1 cellular context compared by ENCODE assay signal in the genomic region with DNA sequence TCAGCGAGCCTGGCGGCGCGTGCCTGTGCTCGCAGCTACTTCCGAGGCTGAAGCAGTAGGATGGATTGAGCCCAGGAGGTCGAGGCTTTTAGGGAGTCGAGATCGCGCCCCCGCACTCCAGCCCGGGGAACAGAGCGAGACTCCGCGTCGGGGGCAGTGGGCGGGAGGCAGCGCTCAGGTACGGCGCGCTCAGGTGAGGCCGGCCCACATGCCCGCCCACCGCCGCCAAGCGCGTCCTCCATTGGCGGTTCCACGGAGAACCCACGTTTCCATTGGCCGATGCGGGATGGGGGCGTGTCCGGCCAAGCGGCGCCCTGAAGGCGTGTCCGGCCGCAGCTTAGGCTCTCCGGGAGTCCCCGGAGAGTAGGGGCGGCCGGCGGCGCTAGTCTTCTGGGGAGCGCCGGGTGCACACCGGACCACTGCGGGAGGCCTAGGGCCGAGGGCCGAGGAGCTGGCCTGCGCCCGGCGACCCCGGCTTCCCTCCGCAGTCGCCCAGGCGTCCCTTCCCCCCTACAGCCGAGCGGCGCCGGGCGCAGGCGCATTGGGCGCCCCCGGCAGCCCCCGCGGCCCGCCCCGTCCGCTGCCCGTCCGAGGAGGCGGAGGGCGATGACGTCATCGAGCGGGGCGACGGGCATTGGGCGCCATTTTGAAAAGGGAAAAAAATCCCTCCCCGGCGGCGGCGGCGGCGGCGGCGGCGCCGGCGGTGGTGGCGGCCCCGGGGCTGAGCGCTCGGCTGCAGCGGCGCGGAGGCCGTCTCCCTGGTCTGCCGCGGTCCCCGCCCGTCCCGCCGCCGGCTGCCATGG.
TF ChIP-seq lines count a peak whose summit lies in the region.

Gene PPP2R2D, plus strand, starts transcription at position 659 of the 803 bp plus-strand sequence. Its CDS starts 141 bp downstream, at position 800.

TF ChIP-seq in GM12878, 131 proteins besides CTCF, POLR2A, EP300 and RAD21 (continued from another document and continues in another):
- TF ChIP-seq ZNF592 (IDR thresholded peaks at IDR 0.05) = peak; percentile 95; the same call in 1 of the 2 replicates
- TF ChIP-seq PAX5 (IDR thresholded peaks at IDR 0.05; ENCODE audit: borderline replicate concordance, low read depth, low read length) = 0 out of 2 replicates have a peak, but pooled peaks have one; percentile 14
- peak; percentile 42; the same call in 1 of the 2 replicates for TF ChIP-seq GATAD2B (conservative IDR thresholded peaks at IDR 0.05; ENCODE audit: low read depth)
- TF ChIP-seq JUNB (IDR thresholded peaks at IDR 0.05) = no peak
- peak; percentile 42; the same call in 1 of the 2 replicates for TF ChIP-seq RFX5 (IDR thresholded peaks at IDR 0.05; ENCODE audit: low read depth, low read length)
- TF ChIP-seq KAT2A (conservative IDR thresholded peaks at IDR 0.05; ENCODE audit: control insufficient read depth, low read depth, low read length) = no peak
- TF ChIP-seq PKNOX1 (IDR thresholded peaks at IDR 0.05) = no peak
- peak; percentile 96 for TF ChIP-seq CREM (IDR thresholded peaks at IDR 0.05; ENCODE audit: low read depth)
- TF ChIP-seq IRF3 (IDR thresholded peaks at IDR 0.05) = peak; percentile 68; the same call in 1 of the 2 replicates
- TF ChIP-seq ATF7 (IDR thresholded peaks at IDR 0.05; ENCODE audit: low read depth) = peak; percentile 37; the same call in 1 of the 2 replicates
- no peak for TF ChIP-seq MLLT1 (IDR thresholded peaks at IDR 0.05)
- TF ChIP-seq ZBED1 (IDR thresholded peaks at IDR 0.05; ENCODE audit: borderline replicate concordance) = no peak
- peak; percentile 55 for TF ChIP-seq NR2C1 (IDR thresholded peaks at IDR 0.05)
- no peak for TF ChIP-seq HDAC6 (IDR thresholded peaks at IDR 0.05; ENCODE audit: unreplicated experiment)
- no peak for TF ChIP-seq STAT3 (IDR thresholded peaks at IDR 0.05; ENCODE audit: low read depth, low read length)
- TF ChIP-seq CREB1 (IDR thresholded peaks at IDR 0.05; ENCODE audit: low read depth) = peak; percentile 93
- TF ChIP-seq SRF (IDR thresholded peaks at IDR 0.05; ENCODE audit: low read depth in 2 of 2, low read length in 2 of 2) = peak in 1 of 2 experiments; percentile 85; a peak in 2 of 4 replicates
- no peak for TF ChIP-seq HDAC2 (IDR thresholded peaks at IDR 0.05)
- no peak for TF ChIP-seq SPI1 (IDR thresholded peaks at IDR 0.05; ENCODE audit: borderline replicate concordance, insufficient read depth, low read depth, low read length)
- TF ChIP-seq ZZZ3 (IDR thresholded peaks at IDR 0.05; ENCODE audit: control insufficient read depth, insufficient read length, low read depth) = no peak
- TF ChIP-seq SP1 (IDR thresholded peaks at IDR 0.05; ENCODE audit: low read depth, low read length) = peak; percentile 94
- TF ChIP-seq, protein P1, sequence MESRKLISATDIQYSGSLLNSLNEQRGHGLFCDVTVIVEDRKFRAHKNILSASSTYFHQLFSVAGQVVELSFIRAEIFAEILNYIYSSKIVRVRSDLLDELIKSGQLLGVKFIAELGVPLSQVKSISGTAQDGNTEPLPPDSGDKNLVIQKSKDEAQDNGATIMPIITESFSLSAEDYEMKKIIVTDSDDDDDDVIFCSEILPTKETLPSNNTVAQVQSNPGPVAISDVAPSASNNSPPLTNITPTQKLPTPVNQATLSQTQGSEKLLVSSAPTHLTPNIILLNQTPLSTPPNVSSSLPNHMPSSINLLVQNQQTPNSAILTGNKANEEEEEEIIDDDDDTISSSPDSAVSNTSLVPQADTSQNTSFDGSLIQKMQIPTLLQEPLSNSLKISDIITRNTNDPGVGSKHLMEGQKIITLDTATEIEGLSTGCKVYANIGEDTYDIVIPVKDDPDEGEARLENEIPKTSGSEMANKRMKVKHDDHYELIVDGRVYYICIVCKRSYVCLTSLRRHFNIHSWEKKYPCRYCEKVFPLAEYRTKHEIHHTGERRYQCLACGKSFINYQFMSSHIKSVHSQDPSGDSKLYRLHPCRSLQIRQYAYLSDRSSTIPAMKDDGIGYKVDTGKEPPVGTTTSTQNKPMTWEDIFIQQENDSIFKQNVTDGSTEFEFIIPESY (IDR thresholded peaks at IDR 0.05) = no peak
- TF ChIP-seq PML (IDR thresholded peaks at IDR 0.05; ENCODE audit: low read length) = no peak
- TF ChIP-seq SMC3 (IDR thresholded peaks at IDR 0.05; ENCODE audit: borderline replicate concordance, low read length) = no peak
- no peak for TF ChIP-seq ZNF622 (IDR thresholded peaks at IDR 0.05)
- peak; percentile 60 for TF ChIP-seq SIX5 (IDR thresholded peaks at IDR 0.05; ENCODE audit: low read depth, low read length, severe bottlenecking)
- TF ChIP-seq, protein P2, sequence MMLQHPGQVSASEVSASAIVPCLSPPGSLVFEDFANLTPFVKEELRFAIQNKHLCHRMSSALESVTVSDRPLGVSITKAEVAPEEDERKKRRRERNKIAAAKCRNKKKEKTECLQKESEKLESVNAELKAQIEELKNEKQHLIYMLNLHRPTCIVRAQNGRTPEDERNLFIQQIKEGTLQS (IDR thresholded peaks at IDR 0.05; ENCODE audit: borderline replicate concordance, extremely low read depth, low read depth, low read length) = peak; percentile 66; the same call in 1 of the 2 replicates
- no peak for TF ChIP-seq HDGF (IDR thresholded peaks at IDR 0.05)
- no peak for TF ChIP-seq REST (IDR thresholded peaks at IDR 0.05; ENCODE audit: low read depth, low read length)
- peak; percentile 98 for TF ChIP-seq JUND (IDR thresholded peaks at IDR 0.05; ENCODE audit: low read depth, low read length)
- TF ChIP-seq MEF2B (IDR thresholded peaks at IDR 0.05; ENCODE audit: partially characterized antibody, poor library complexity, severe bottlenecking) = no peak
- peak; percentile 29; the same call in 1 of the 2 replicates for TF ChIP-seq ZNF687 (IDR thresholded peaks at IDR 0.05)
- peak in 1 of 2 experiments; percentile 45; a peak in 1 of 4 replicates for TF ChIP-seq BHLHE40 (IDR thresholded peaks at IDR 0.05; ENCODE audit: borderline replicate concordance in 1 of 2, low read depth in 2 of 2, low read length in 1 of 2)
- TF ChIP-seq TCF3 (IDR thresholded peaks at IDR 0.05; ENCODE audit: borderline replicate concordance, insufficient read depth, low read depth, low read length) = no peak
- no peak for TF ChIP-seq MYC (IDR thresholded peaks at IDR 0.05; ENCODE audit: insufficient read depth, insufficient read length, insufficient replicate concordance, low read length, severe bottlenecking)
- peak; percentile 69 for TF ChIP-seq NRF1 (conservative IDR thresholded peaks at IDR 0.05; ENCODE audit: low read depth, low read length)
- TF ChIP-seq DPF2 (IDR thresholded peaks at IDR 0.05) = peak; percentile 71
- TF ChIP-seq KLF5 (IDR thresholded peaks at IDR 0.05; ENCODE audit: partially characterized antibody) = peak; percentile 11
- 0 out of 2 replicates have a peak, but pooled peaks have one; percentile 15 for TF ChIP-seq RB1 (IDR thresholded peaks at IDR 0.05; ENCODE audit: borderline replicate concordance)
